In genomic region chr17:21089933-21090888, GRCh38 we compare ENCODE assay signal across 13 cellular contexts. TPM values are rescaled to one million over a fixed set of nuclear protein-coding genes. Genes with fewer than 3 reads are reported as not detected.
A peak's percentile ranks its signal among the peaks of the same experiment; 100 is the strongest.
DNase-seq lines count a peak whose midpoint lies in the region; ATAC-seq and TF ChIP-seq lines count a peak whose summit lies in the region.
"Had no signal": no experiment of that assay in that cellular context is flagged by ENCODE, and none has a peak within 500 bp of the region (broad histone marks: within the 10 kb centered on the region; RNA-seq: fewer than 3 reads in every experiment).

No MANE protein-coding gene starts in this region.

- H3K4me1 ChIP-seq in GM23338 (ENCODE audit: insufficient read depth) = no peaks in the 10 kb centered on the region
- no peaks in the 10 kb centered on the region for H3K4me1 ChIP-seq in MM.1S (ENCODE audit: low read length)
- H3K4me1 ChIP-seq in smooth muscle cell (ENCODE audit: low read depth) = no peaks in the 10 kb centered on the region

- no peak overlapping the region for H3K27ac ChIP-seq in GM23338 (ENCODE audit: low read depth)
- H3K27ac ChIP-seq in MM.1S (ENCODE audit: low read length) = no peak overlapping the region
- peak overlapping the region; percentile 11 for H3K27ac ChIP-seq in smooth muscle cell (ENCODE audit: low read depth)
- H3K27ac ChIP-seq: ovary had no signal

- TF ChIP-seq CTCF in GM23338 (conservative IDR thresholded peaks at IDR 0.05; ENCODE audit: low read depth in 2 of 2) (no peak), MM.1S (IDR thresholded peaks at IDR 0.05; ENCODE audit: low read length) (no peak), smooth muscle cell (IDR thresholded peaks at IDR 0.05; ENCODE audit: borderline replicate concordance, insufficient read depth, poor library complexity, severe bottlenecking) (no peak)

- no peaks in the 10 kb centered on the region for H3K36me3 ChIP-seq in GM23338 (ENCODE audit: insufficient read depth)
- no peaks in the 10 kb centered on the region for H3K36me3 ChIP-seq in MM.1S (replicated peaks; ENCODE audit: insufficient read depth, low read length)
- no peaks in the 10 kb centered on the region for H3K36me3 ChIP-seq in smooth muscle cell (ENCODE audit: low read depth)
- H3K36me3 ChIP-seq: ovary had no signal

- no peak overlapping the region for H3K4me3 ChIP-seq in GM23338
- H3K4me3 ChIP-seq in MM.1S (ENCODE audit: low read length) = no peak overlapping the region
- no peak overlapping the region for H3K4me3 ChIP-seq in smooth muscle cell
- H3K4me3 ChIP-seq: ovary had no signal

- peak overlapping the region; percentile 56 for H3K27ac Mint-ChIP-seq in GM23338
- H3K27ac Mint-ChIP-seq in activated naive CD4-positive, alpha-beta T cell treated with anti-CD3 and anti-CD28 coated beads for 36 hours = no peak overlapping the region

- H3K4me1 Mint-ChIP-seq in GM23338 = peaks cover 2% of the 10 kb centered on the region; the same call in 2 of the 3 replicates
- no peaks in the 10 kb centered on the region for H3K4me1 Mint-ChIP-seq in activated naive CD4-positive, alpha-beta T cell treated with anti-CD3 and anti-CD28 coated beads for 36 hours (ENCODE audit: low read depth)

- H3K36me3 Mint-ChIP-seq in GM23338 (ENCODE audit: low read depth) = peaks cover 12% of the 10 kb centered on the region; the same call in 2 of the 3 replicates
- no peaks in the 10 kb centered on the region for H3K36me3 Mint-ChIP-seq in activated naive CD4-positive, alpha-beta T cell treated with anti-CD3 and anti-CD28 coated beads for 36 hours (ENCODE audit: low read depth)

- no peaks in the 10 kb centered on the region for H3K9me2 ChIP-seq in GM23338 (ENCODE audit: insufficient read depth)
- no peaks in the 10 kb centered on the region for H3K9me2 ChIP-seq in MM.1S (replicated peaks; ENCODE audit: insufficient read depth, low read length)

- no peak overlapping the region for H2AFZ ChIP-seq in GM23338
- peak overlapping the region; percentile 44 for H2AFZ ChIP-seq in MM.1S (ENCODE audit: low read length)
- no peak overlapping the region for H2AFZ ChIP-seq in smooth muscle cell (ENCODE audit: low read depth)

- CTCF ChIA-PET in activated naive CD4-positive, alpha-beta T cell treated with anti-CD3 and anti-CD28 coated beads for 36 hours (lab: Charles Lee) = no interaction called here

- H3F3A ChIP-seq in GM23338 (replicated peaks; ENCODE audit: low read depth) (no peaks in the 10 kb centered on the region), MM.1S (ENCODE audit: insufficient read depth, low read length) (no peaks in the 10 kb centered on the region), smooth muscle cell (ENCODE audit: low read depth) (peaks cover 6% of the 10 kb centered on the region)

- WGBS in smooth muscle cell (ENCODE audit: low lambda C conversion rate) = 82% methylated on average over 7 of the region's 7 CpGs

- peaks cover 2% of the 10 kb centered on the region for H3K27me3 Mint-ChIP-seq in GM23338 (ENCODE audit: insufficient read depth, low read depth, poor library complexity)
- no peaks in the 10 kb centered on the region for H3K27me3 Mint-ChIP-seq in activated naive CD4-positive, alpha-beta T cell treated with anti-CD3 and anti-CD28 coated beads for 36 hours (ENCODE audit: low read depth)

- peak; percentile 51 for ATAC-seq in GM18868 (IDR thresholded peaks at IDR 0.05; ENCODE audit: unreplicated experiment)
- no peak for ATAC-seq in GM23338
- ATAC-seq in left cardiac atrium = no peak
- ATAC-seq: HCT116 had no signal

- intact Hi-C loops in left cardiac atrium (cut with DNase I) (no loop called here), posterior cingulate gyrus (cut with DNase I) (no loop called here)
- intact Hi-C loops in activated naive CD4-positive, alpha-beta T cell treated with anti-CD3 and anti-CD28 coated beads for 36 hours (cut with micrococcal nuclease) = no loop called here

- H3K9me3 Mint-ChIP-seq in GM23338 = peaks cover 6% of the 10 kb centered on the region; the same call in 2 of the 3 replicates
- no peaks in the 10 kb centered on the region for H3K9me3 Mint-ChIP-seq in activated naive CD4-positive, alpha-beta T cell treated with anti-CD3 and anti-CD28 coated beads for 36 hours

- DNase-seq in GM23338 (ENCODE audit: low spot score) (no peak), MM.1S (no peak), smooth muscle cell (lab: John Stamatoyannopoulos, UW; ENCODE audit: unreplicated experiment) (no peak), left cardiac atrium (no peak), posterior cingulate gyrus (no peak), NCI-H748 treated with DMSO at 0.1 percent for 48 hours (lab: John Stamatoyannopoulos, UW) (no peak)
- no peak for DNase-seq in activated naive CD4-positive, alpha-beta T cell treated with anti-CD3 and anti-CD28 coated beads for 36 hours
- DNase-seq: cerebellar nuclear complex; NCI-H1092 treated with DMSO at 0.1 percent for 48 hours; ovary; stimulated activated CD4-positive, alpha-beta T cell treated with anti-CD3 and anti-CD28 coated beads, Interleukin-12 subunit alpha, Interleukin-12 subunit beta, amount 100 ng/mL, for 4 hours had no signal

- H3K79me2 ChIP-seq in GM23338 (replicated peaks; ENCODE audit: insufficient read depth) (0 out of 2 replicates have a peak, but pooled peaks cover 2% of the 10 kb centered on the region), MM.1S (ENCODE audit: low read length) (no peaks in the 10 kb centered on the region), smooth muscle cell (ENCODE audit: low read depth) (no peaks in the 10 kb centered on the region)

- no peaks in the 10 kb centered on the region for H4K20me1 ChIP-seq in GM23338 (replicated peaks; ENCODE audit: insufficient read depth)
- H4K20me1 ChIP-seq in MM.1S (ENCODE audit: insufficient read depth, low read length) = no peaks in the 10 kb centered on the region
- H4K20me1 ChIP-seq in smooth muscle cell (ENCODE audit: low read depth) = no peaks in the 10 kb centered on the region

- no peak overlapping the region for H3K4me3 Mint-ChIP-seq in GM23338
- no peak overlapping the region for H3K4me3 Mint-ChIP-seq in activated naive CD4-positive, alpha-beta T cell treated with anti-CD3 and anti-CD28 coated beads for 36 hours

- H3K27me3 ChIP-seq in GM23338 (ENCODE audit: insufficient read depth) (no peaks in the 10 kb centered on the region), MM.1S (replicated peaks; ENCODE audit: insufficient read depth, low read length) (no peaks in the 10 kb centered on the region), smooth muscle cell (ENCODE audit: low read depth) (no peaks in the 10 kb centered on the region)
- H3K27me3 ChIP-seq: ovary had no signal

- H3K4me2 ChIP-seq in GM23338 = no peak overlapping the region
- peak overlapping the region; percentile 15; the same call in 1 of the 2 replicates for H3K4me2 ChIP-seq in MM.1S (ENCODE audit: low read depth, low read length)
- no peak overlapping the region for H3K4me2 ChIP-seq in smooth muscle cell

- no peaks in the 10 kb centered on the region for H3K9me3 ChIP-seq in MM.1S (replicated peaks; ENCODE audit: insufficient read depth, low read length)
- no peaks in the 10 kb centered on the region for H3K9me3 ChIP-seq in smooth muscle cell (replicated peaks; ENCODE audit: low read depth)
- H3K9me3 ChIP-seq: ovary had no signal

- H3K9ac ChIP-seq in MM.1S (ENCODE audit: low read length) = no peak overlapping the region
- no peak overlapping the region for H3K9ac ChIP-seq in smooth muscle cell (ENCODE audit: low read depth)

TF ChIP-seq in GM23338, 12 proteins besides CTCF, POLR2A, EP300 and RAD21 (continues in another document):
- TF ChIP-seq STAT1 (IDR thresholded peaks at IDR 0.05; ENCODE audit: unreplicated experiment) = no peak
- no peak for TF ChIP-seq ZNF114 (CRISPR knock-in tag; IDR thresholded peaks at IDR 0.05)
- no peak for TF ChIP-seq REST (IDR thresholded peaks at IDR 0.05; ENCODE audit: unreplicated experiment)
- TF ChIP-seq JUNB (IDR thresholded peaks at IDR 0.05; ENCODE audit: unreplicated experiment) = no peak
- TF ChIP-seq ZNF331 (CRISPR knock-in tag; IDR thresholded peaks at IDR 0.05; ENCODE audit: low read depth) = no peak

RNA-seq across cellular contexts. Expression of gene DHRS7B, which starts 36.6 kb away (rescaled TPM):
- total RNA-seq in GM23338 (2014; rRNA removed; shearing (Covaris generic)) = 24.7 and 26.6 TPM in 2 replicates
- 26.8 and 27.9 TPM in 2 replicates for polyA plus RNA-seq in GM23338 (2016; fragmentation: Nextera tagmentation; extraction: Ambion mirVana)
- 27.9 and 32.5 TPM in 2 replicates for total RNA-seq in smooth muscle cell
- polyA plus RNA-seq in smooth muscle cell = 30.0 and 36.8 TPM in 2 replicates
- 10 to 100 TPM; 25.2 to 39.6 TPM for total RNA-seq in left cardiac atrium
- 10 to 100 TPM; 12.0 to 12.1 TPM for total RNA-seq in activated naive CD4-positive, alpha-beta T cell treated with anti-CD3 and anti-CD28 coated beads for 36 hours

RNA-seq across cellular contexts. Expression of gene USP22, which starts 47.4 kb away (rescaled TPM):
- 285 and 296 TPM in 2 replicates for total RNA-seq in GM23338 (2014; rRNA removed; shearing (Covaris generic))
- polyA plus RNA-seq in GM23338 (2016; fragmentation: Nextera tagmentation; extraction: Ambion mirVana) = 68.9 and 77.4 TPM in 2 replicates
- total RNA-seq in smooth muscle cell = 136 and 151 TPM in 2 replicates
- 79.3 and 85.1 TPM in 2 replicates for polyA plus RNA-seq in smooth muscle cell
- total RNA-seq in left cardiac atrium = 100 to 1,000 TPM; 145 to 152 TPM
- total RNA-seq in activated naive CD4-positive, alpha-beta T cell treated with anti-CD3 and anti-CD28 coated beads for 36 hours = 100 to 1,000 TPM; 140 to 144 TPM
